ENCODE assay signal across 1 cellular context in the genomic region with DNA sequence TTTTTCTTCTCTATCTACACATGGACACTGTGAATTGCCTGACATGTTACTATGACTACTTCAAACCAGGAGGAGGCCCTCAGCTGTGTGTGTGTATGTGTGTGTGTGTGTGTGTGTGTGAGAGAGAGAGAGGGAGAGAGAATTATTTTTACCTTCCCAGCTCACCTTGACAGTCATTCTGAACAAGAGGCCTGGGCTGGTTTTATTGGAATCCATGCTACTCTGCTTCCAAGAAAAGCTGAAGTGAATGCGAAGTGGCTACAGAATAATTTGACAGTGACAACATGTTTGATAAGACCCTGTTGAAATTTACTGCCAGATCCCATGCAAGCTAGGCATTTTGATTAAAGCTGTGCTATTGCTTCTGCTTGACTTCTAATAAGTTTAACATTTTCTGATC.
TF ChIP-seq lines count a peak whose summit lies in the region.

No MANE protein-coding gene starts in this region.

TF ChIP-seq in GM23338, 12 proteins besides CTCF, POLR2A, EP300 and RAD21 (continued from another document):
- TF ChIP-seq, protein P1, sequence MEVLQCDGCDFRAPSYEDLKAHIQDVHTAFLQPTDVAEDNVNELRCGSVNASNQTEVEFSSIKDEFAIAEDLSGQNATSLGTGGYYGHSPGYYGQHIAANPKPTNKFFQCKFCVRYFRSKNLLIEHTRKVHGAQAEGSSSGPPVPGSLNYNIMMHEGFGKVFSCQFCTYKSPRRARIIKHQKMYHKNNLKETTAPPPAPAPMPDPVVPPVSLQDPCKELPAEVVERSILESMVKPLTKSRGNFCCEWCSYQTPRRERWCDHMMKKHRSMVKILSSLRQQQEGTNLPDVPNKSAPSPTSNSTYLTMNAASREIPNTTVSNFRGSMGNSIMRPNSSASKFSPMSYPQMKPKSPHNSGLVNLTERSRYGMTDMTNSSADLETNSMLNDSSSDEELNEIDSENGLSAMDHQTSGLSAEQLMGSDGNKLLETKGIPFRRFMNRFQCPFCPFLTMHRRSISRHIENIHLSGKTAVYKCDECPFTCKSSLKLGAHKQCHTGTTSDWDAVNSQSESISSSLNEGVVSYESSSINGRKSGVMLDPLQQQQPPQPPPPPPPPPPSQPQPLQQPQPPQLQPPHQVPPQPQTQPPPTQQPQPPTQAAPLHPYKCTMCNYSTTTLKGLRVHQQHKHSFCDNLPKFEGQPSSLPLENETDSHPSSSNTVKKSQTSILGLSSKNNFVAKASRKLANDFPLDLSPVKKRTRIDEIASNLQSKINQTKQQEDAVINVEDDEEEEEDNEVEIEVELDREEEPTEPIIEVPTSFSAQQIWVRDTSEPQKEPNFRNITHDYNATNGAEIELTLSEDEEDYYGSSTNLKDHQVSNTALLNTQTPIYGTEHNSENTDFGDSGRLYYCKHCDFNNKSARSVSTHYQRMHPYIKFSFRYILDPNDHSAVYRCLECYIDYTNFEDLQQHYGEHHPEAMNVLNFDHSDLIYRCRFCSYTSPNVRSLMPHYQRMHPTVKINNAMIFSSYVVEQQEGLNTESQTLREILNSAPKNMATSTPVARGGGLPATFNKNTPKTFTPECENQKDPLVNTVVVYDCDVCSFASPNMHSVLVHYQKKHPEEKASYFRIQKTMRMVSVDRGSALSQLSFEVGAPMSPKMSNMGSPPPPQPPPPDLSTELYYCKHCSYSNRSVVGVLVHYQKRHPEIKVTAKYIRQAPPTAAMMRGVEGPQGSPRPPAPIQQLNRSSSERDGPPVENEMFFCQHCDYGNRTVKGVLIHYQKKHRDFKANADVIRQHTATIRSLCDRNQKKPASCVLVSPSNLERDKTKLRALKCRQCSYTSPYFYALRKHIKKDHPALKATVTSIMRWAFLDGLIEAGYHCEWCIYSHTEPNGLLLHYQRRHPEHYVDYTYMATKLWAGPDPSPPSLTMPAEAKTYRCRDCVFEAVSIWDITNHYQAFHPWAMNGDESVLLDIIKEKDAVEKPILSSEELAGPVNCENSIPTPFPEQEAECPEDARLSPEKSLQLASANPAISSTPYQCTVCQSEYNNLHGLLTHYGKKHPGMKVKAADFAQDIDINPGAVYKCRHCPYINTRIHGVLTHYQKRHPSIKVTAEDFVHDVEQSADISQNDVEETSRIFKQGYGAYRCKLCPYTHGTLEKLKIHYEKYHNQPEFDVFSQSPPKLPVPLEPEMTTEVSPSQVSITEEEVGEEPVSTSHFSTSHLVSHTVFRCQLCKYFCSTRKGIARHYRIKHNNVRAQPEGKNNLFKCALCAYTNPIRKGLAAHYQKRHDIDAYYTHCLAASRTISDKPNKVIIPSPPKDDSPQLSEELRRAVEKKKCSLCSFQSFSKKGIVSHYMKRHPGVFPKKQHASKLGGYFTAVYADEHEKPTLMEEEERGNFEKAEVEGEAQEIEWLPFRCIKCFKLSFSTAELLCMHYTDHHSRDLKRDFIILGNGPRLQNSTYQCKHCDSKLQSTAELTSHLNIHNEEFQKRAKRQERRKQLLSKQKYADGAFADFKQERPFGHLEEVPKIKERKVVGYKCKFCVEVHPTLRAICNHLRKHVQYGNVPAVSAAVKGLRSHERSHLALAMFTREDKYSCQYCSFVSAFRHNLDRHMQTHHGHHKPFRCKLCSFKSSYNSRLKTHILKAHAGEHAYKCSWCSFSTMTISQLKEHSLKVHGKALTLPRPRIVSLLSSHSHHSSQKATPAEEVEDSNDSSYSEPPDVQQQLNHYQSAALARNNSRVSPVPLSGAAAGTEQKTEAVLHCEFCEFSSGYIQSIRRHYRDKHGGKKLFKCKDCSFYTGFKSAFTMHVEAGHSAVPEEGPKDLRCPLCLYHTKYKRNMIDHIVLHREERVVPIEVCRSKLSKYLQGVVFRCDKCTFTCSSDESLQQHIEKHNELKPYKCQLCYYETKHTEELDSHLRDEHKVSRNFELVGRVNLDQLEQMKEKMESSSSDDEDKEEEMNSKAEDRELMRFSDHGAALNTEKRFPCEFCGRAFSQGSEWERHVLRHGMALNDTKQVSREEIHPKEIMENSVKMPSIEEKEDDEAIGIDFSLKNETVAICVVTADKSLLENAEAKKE (CRISPR knock-in tag; IDR thresholded peaks at IDR 0.05): no peak
- TF ChIP-seq NANOG (IDR thresholded peaks at IDR 0.05; ENCODE audit: borderline replicate concordance) (no peak), ZNF331 (CRISPR knock-in tag; IDR thresholded peaks at IDR 0.05; ENCODE audit: low read depth) (no peak), EZH2 (IDR thresholded peaks at IDR 0.05; ENCODE audit: low read depth, unreplicated experiment) (no peak), EZH2phosphoT487 (IDR thresholded peaks at IDR 0.05; ENCODE audit: unreplicated experiment) (no peak), STAT1 (IDR thresholded peaks at IDR 0.05; ENCODE audit: unreplicated experiment) (no peak), ZNF114 (CRISPR knock-in tag; IDR thresholded peaks at IDR 0.05) (no peak)
- TF ChIP-seq, protein P2, sequence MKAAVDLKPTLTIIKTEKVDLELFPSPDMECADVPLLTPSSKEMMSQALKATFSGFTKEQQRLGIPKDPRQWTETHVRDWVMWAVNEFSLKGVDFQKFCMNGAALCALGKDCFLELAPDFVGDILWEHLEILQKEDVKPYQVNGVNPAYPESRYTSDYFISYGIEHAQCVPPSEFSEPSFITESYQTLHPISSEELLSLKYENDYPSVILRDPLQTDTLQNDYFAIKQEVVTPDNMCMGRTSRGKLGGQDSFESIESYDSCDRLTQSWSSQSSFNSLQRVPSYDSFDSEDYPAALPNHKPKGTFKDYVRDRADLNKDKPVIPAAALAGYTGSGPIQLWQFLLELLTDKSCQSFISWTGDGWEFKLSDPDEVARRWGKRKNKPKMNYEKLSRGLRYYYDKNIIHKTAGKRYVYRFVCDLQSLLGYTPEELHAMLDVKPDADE (IDR thresholded peaks at IDR 0.05): no peak
- TF ChIP-seq, protein P3, sequence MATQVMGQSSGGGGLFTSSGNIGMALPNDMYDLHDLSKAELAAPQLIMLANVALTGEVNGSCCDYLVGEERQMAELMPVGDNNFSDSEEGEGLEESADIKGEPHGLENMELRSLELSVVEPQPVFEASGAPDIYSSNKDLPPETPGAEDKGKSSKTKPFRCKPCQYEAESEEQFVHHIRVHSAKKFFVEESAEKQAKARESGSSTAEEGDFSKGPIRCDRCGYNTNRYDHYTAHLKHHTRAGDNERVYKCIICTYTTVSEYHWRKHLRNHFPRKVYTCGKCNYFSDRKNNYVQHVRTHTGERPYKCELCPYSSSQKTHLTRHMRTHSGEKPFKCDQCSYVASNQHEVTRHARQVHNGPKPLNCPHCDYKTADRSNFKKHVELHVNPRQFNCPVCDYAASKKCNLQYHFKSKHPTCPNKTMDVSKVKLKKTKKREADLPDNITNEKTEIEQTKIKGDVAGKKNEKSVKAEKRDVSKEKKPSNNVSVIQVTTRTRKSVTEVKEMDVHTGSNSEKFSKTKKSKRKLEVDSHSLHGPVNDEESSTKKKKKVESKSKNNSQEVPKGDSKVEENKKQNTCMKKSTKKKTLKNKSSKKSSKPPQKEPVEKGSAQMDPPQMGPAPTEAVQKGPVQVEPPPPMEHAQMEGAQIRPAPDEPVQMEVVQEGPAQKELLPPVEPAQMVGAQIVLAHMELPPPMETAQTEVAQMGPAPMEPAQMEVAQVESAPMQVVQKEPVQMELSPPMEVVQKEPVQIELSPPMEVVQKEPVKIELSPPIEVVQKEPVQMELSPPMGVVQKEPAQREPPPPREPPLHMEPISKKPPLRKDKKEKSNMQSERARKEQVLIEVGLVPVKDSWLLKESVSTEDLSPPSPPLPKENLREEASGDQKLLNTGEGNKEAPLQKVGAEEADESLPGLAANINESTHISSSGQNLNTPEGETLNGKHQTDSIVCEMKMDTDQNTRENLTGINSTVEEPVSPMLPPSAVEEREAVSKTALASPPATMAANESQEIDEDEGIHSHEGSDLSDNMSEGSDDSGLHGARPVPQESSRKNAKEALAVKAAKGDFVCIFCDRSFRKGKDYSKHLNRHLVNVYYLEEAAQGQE (IDR thresholded peaks at IDR 0.05; ENCODE audit: unreplicated experiment): no peak
